Comparison of ENCODE assay signal across 15 cellular contexts in genomic region chr3:72344256-72345046, GRCh38.
DNase-seq lines count a peak whose midpoint lies in the region; ATAC-seq lines count a peak whose summit lies in the region.
"Had no signal": no experiment of that assay in that cellular context is flagged by ENCODE, and none has a peak within 500 bp of the region (broad histone marks: within the 10 kb centered on the region; RNA-seq: fewer than 3 reads in every experiment).

No MANE protein-coding gene starts in this region.

- ATAC-seq in HG03280 (IDR thresholded peaks at IDR 0.05; ENCODE audit: unreplicated experiment), result no peak
- no peak for ATAC-seq in GM21786 (IDR thresholded peaks at IDR 0.05; ENCODE audit: unreplicated experiment)
- no peak for ATAC-seq in GM21381 (IDR thresholded peaks at IDR 0.05; ENCODE audit: unreplicated experiment)
- ATAC-seq: left colon had no signal

- H3K27me3 Mint-ChIP-seq in T-helper 1 cell treated with Interleukin-12 subunit alpha and Interleukin-12 subunit beta and Interleukin-4 antibody, amounts not matched to agents 30 μg/mL and 1 μg/mL, for 36 hours (ENCODE audit: low read depth), result no peaks in the 10 kb centered on the region
- H3K27me3 Mint-ChIP-seq in activated naive CD8-positive, alpha-beta T cell treated with anti-CD3 and anti-CD28 coated beads for 36 hours, result no peaks in the 10 kb centered on the region

- peaks cover 58% of the 10 kb centered on the region for H3K4me1 Mint-ChIP-seq in T-helper 1 cell treated with Interleukin-12 subunit alpha and Interleukin-12 subunit beta and Interleukin-4 antibody, amounts not matched to agents 30 μg/mL and 1 μg/mL, for 36 hours (ENCODE audit: low read depth)
- H3K4me1 Mint-ChIP-seq in activated naive CD8-positive, alpha-beta T cell treated with anti-CD3 and anti-CD28 coated beads for 36 hours, result peaks cover 76% of the 10 kb centered on the region

- DNase-seq in T-helper 1 cell, result no peak
- peak; percentile 45 to 66 for DNase-seq in AML-193 (lab: John Stamatoyannopoulos, UW)
- peak; percentile 40 for DNase-seq in M059J (ENCODE audit: low read depth)
- no peak for DNase-seq in activated naive CD8-positive, alpha-beta T cell treated with anti-CD3 and anti-CD28 coated beads for 36 hours
- DNase-seq: activated CD8-positive, alpha-beta memory T cell treated with anti-CD3 and anti-CD28 coated beads for 24 hours; cerebellar nuclear complex; H7; left colon; NCI-H2081 treated with DMSO at 0.1 percent for 48 hours; Right ventricle myocardium superior; upper lobe of left lung had no signal

- H3K27ac Mint-ChIP-seq in T-helper 1 cell treated with Interleukin-12 subunit alpha and Interleukin-12 subunit beta and Interleukin-4 antibody, amounts not matched to agents 30 μg/mL and 1 μg/mL, for 36 hours, result peak overlapping the region; percentile 77
- peak overlapping the region; percentile 68 for H3K27ac Mint-ChIP-seq in activated naive CD8-positive, alpha-beta T cell treated with anti-CD3 and anti-CD28 coated beads for 36 hours

- peaks cover 2% of the 10 kb centered on the region for H3K36me3 Mint-ChIP-seq in T-helper 1 cell treated with Interleukin-12 subunit alpha and Interleukin-12 subunit beta and Interleukin-4 antibody, amounts not matched to agents 30 μg/mL and 1 μg/mL, for 36 hours (ENCODE audit: low read depth)
- H3K36me3 Mint-ChIP-seq in activated naive CD8-positive, alpha-beta T cell treated with anti-CD3 and anti-CD28 coated beads for 36 hours, result peaks cover 1% of the 10 kb centered on the region

- no peaks in the 10 kb centered on the region for H3K9me3 Mint-ChIP-seq in T-helper 1 cell treated with Interleukin-12 subunit alpha and Interleukin-12 subunit beta and Interleukin-4 antibody, amounts not matched to agents 30 μg/mL and 1 μg/mL, for 36 hours
- H3K9me3 Mint-ChIP-seq in activated naive CD8-positive, alpha-beta T cell treated with anti-CD3 and anti-CD28 coated beads for 36 hours, result peaks cover 4% of the 10 kb centered on the region

- peak overlapping the region; percentile 41 for H3K4me3 Mint-ChIP-seq in T-helper 1 cell treated with Interleukin-12 subunit alpha and Interleukin-12 subunit beta and Interleukin-4 antibody, amounts not matched to agents 30 μg/mL and 1 μg/mL, for 36 hours
- H3K4me3 Mint-ChIP-seq in activated naive CD8-positive, alpha-beta T cell treated with anti-CD3 and anti-CD28 coated beads for 36 hours, result no peak overlapping the region

Comparison
In these comparisons a context has a peak if more than half of its experiments do, and no peak if none do; other contexts are left out.
1. DNase-seq: peak in AML-193 (2 of 2) and M059J (single experiment); none in T-helper 1 cell (0 of 5) and activated naive CD8-positive, alpha-beta T cell treated with anti-CD3 and anti-CD28 coated beads for 36 hours (single experiment).